In genomic region chr4:15451866-15452765, GRCh38 we compare ENCODE assay signal across 11 cellular contexts. TPM values are rescaled to one million over a fixed set of nuclear protein-coding genes. Genes with fewer than 3 reads are reported as not detected.
DNase-seq lines count a peak whose midpoint lies in the region; ATAC-seq, FAIRE-seq and TF ChIP-seq lines count a peak whose summit lies in the region.
"Had no signal": no experiment of that assay in that cellular context is flagged by ENCODE, and none has a peak within 500 bp of the region (broad histone marks: within the 10 kb centered on the region; RNA-seq: fewer than 3 reads in every experiment).

No MANE protein-coding gene starts in this region.

- H3K9ac ChIP-seq in astrocyte (ENCODE audit: low read length), result peak overlapping the region; percentile 21
- H3K9ac ChIP-seq: KMS-11 had no signal

- H3K36me3 Mint-ChIP-seq in astrocyte (ENCODE audit: low read depth, unreplicated experiment), result no peaks in the 10 kb centered on the region

- peak overlapping the region; percentile 77 for H3K4me2 ChIP-seq in astrocyte (ENCODE audit: low read length)
- H3K4me2 ChIP-seq: KMS-11 had no signal

- peak overlapping the region; percentile 15 for H3K4me3 Mint-ChIP-seq in astrocyte (ENCODE audit: unreplicated experiment)
- H3K4me3 Mint-ChIP-seq: activated naive CD8-positive, alpha-beta T cell; T-helper 17 cell had no signal

- FAIRE-seq in astrocyte (lab: Jason Lieb, UNC), result peak; percentile 99

- no peaks in the 10 kb centered on the region for H4K20me1 ChIP-seq in astrocyte (ENCODE audit: insufficient read depth, low read length)

- H3K27me3 ChIP-seq in astrocyte (ENCODE audit: insufficient read depth, low read length) (no peaks in the 10 kb centered on the region), thoracic aorta (replicated peaks; ENCODE audit: insufficient read depth) (no peaks in the 10 kb centered on the region)

- no peaks in the 10 kb centered on the region for H3K27me3 Mint-ChIP-seq in astrocyte (ENCODE audit: low read depth, unreplicated experiment)
- H3K27me3 Mint-ChIP-seq: activated naive CD8-positive, alpha-beta T cell; T-helper 17 cell had no signal

- peak overlapping the region; percentile 13 for H2AFZ ChIP-seq in astrocyte (ENCODE audit: low read depth, low read length)

- peak; percentile 83 for ATAC-seq in thoracic aorta (ENCODE audit: insufficient number of reproducible peaks, low FRiP score, low read depth)
- ATAC-seq in HG03196 (IDR thresholded peaks at IDR 0.05; ENCODE audit: unreplicated experiment), result no peak
- ATAC-seq: T-helper 17 cell had no signal

- peak overlapping the region; percentile 90 for H3K27ac Mint-ChIP-seq in astrocyte (ENCODE audit: unreplicated experiment)
- H3K27ac Mint-ChIP-seq: activated naive CD8-positive, alpha-beta T cell; T-helper 17 cell had no signal

- H3K9me3 ChIP-seq in astrocyte (ENCODE audit: insufficient read depth, low read depth, low read length) (no peaks in the 10 kb centered on the region), thoracic aorta (no peaks in the 10 kb centered on the region)

- TF ChIP-seq CTCF in astrocyte (IDR thresholded peaks at IDR 0.05; ENCODE audit: insufficient read depth, low read depth, low read length) (no peak), thoracic aorta (IDR thresholded peaks at IDR 0.05) (no peak)

- H3K79me2 ChIP-seq in astrocyte (ENCODE audit: insufficient read depth, low read length), result no peaks in the 10 kb centered on the region

- H3K36me3 ChIP-seq in astrocyte (ENCODE audit: insufficient read depth, low read length) (no peaks in the 10 kb centered on the region), thoracic aorta (no peaks in the 10 kb centered on the region)

- DNase-seq in HPDE6-E6E7 (ENCODE audit: extremely low spot score) (peak; percentile 55), astrocyte (ENCODE audit: low read depth) (peak; percentile 99), hepatic stellate cell (ENCODE audit: low spot score) (peak; percentile 65), thoracic aorta (ENCODE audit: low spot score) (no peak), NCI-H524 (lab: John Stamatoyannopoulos, UW) (no peak), midbrain (lab: John Stamatoyannopoulos, UW) (no peak)
- no peak for DNase-seq in stimulated activated CD4-positive, alpha-beta T cell treated with anti-CD3 and anti-CD28 coated beads, Interleukin-4, amount 100 ng/mL, for 1 hour
- DNase-seq: T-helper 17 cell had no signal

- peak overlapping the region; percentile 82 for H3K27ac ChIP-seq in astrocyte (ENCODE audit: low read depth, low read length)
- peak overlapping the region; percentile 73 to 83 for H3K27ac ChIP-seq in thoracic aorta
- H3K27ac ChIP-seq: KMS-11 had no signal

- H3K4me1 Mint-ChIP-seq in astrocyte (ENCODE audit: low read depth, unreplicated experiment), result peaks cover 29% of the 10 kb centered on the region
- H3K4me1 Mint-ChIP-seq: T-helper 17 cell had no signal

- H3K9me3 Mint-ChIP-seq in astrocyte (ENCODE audit: unreplicated experiment), result no peaks in the 10 kb centered on the region

- H3K4me1 ChIP-seq in astrocyte (ENCODE audit: insufficient read depth, low read length) (peaks cover 24% of the 10 kb centered on the region), thoracic aorta (ENCODE audit: control insufficient read depth in 1 of 2, low read depth in 2 of 2) (peaks cover 37 to 58% of the 10 kb centered on the region in 2 donors)

- H3K4me3 ChIP-seq in astrocyte (ENCODE audit: insufficient read depth, low read depth, low read length) (peak overlapping the region; percentile 11), thoracic aorta (no peak overlapping the region)

RNA-seq across cellular contexts. Expression of gene CC2D2A, which starts 17.6 kb away (rescaled TPM):
- total RNA-seq in astrocyte (14.0 and 16.0 TPM in 2 replicates), thoracic aorta (10 to 100 TPM; 44.1 to 59.8 TPM)

RNA-seq across cellular contexts. Expression of gene C1QTNF7, which starts 24.3 kb away (rescaled TPM):
- total RNA-seq in astrocyte (not detected in 2 replicates), thoracic aorta (10 to 100 TPM; 18.2 to 24.0 TPM)
- total RNA-seq: T-helper 17 cell had no signal

Comparison
In these comparisons a context has a peak if more than half of its experiments do, and no peak if none do; other contexts are left out.
1. DNase-seq: peak in HPDE6-E6E7 (single experiment), astrocyte (single experiment) and hepatic stellate cell (single experiment); none in thoracic aorta (single experiment), stimulated activated CD4-positive, alpha-beta T cell treated with anti-CD3 and anti-CD28 coated beads, Interleukin-4, amount 100 ng/mL, for 1 hour (single experiment), NCI-H524 (0 of 2) and midbrain (single experiment).
2. RNA of gene C1QTNF7, which starts 24.3 kb away (total RNA-seq): 18.2 to 24.0 TPM in thoracic aorta; not detected in astrocyte; every median in the first group is over 10 times any median in the second.